9 cellular contexts compared by ENCODE assay signal in the genomic region with DNA sequence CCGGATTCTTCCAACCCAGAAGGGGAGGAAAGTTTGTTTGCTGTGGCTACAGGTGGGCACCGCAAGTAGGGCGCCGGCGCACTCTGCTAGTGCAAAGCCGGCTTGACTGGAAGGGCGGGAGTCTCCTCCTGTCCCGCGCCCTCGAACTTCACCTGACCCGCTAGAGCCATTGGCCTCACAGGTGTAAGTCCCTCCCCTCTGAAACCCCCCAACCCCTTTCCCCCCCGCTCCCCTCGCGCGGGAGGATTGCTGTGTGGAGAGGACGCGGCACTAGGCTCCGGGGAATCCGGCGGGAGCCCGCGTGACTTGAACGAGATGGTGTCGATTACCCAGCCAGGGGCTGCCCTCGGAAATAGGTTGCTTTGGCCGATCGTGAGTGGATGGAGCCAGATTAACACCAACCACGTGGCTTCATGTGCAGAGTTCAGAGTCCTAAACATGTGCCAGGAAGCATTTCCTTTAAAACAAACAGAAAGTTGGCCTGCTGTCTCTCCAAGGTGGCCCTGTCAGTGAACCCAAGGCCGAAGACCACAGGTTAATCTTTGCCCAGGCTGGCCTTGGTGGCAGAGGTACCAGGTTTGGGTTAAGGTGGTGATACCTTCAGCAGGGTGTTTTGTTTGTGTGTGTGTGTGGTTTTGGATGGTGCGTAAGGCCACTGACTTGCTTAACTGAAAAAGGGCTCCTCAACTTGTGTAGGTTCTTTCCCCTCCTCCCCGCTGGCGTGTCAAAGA. TPM values are rescaled to one million over a fixed set of nuclear protein-coding genes. Genes with fewer than 3 reads are reported as not detected.
DNase-seq lines count a peak whose midpoint lies in the region; ATAC-seq, FAIRE-seq and TF ChIP-seq lines count a peak whose summit lies in the region.
"Had no signal": no experiment of that assay in that cellular context is flagged by ENCODE, and none has a peak within 500 bp of the region (broad histone marks: within the 10 kb centered on the region; RNA-seq: fewer than 3 reads in every experiment).

No MANE protein-coding gene starts in this region.

- H3K27me3 Mint-ChIP-seq in activated CD4-positive, alpha-beta T cell treated with anti-CD3 and anti-CD28 coated beads, Interleukin-2, amount 10 ng/mL, durations not matched to agents 24 days and 14 days: peaks cover 3% of the 10 kb centered on the region
- H3K27me3 Mint-ChIP-seq in neural progenitor cell (ENCODE audit: insufficient read depth, low read depth): peaks cover 9% of the 10 kb centered on the region

- peaks cover 18% of the 10 kb centered on the region for H3K36me3 Mint-ChIP-seq in activated CD4-positive, alpha-beta T cell treated with anti-CD3 and anti-CD28 coated beads, Interleukin-2, amount 10 ng/mL, durations not matched to agents 24 days and 14 days (ENCODE audit: low read depth)
- H3K36me3 Mint-ChIP-seq in neural progenitor cell: no peaks in the 10 kb centered on the region

- H3K27ac ChIP-seq in H1 (ENCODE audit: low read depth, low read length): no peak overlapping the region
- H3K27ac ChIP-seq in neural progenitor cell: no peak overlapping the region
- H3K27ac ChIP-seq in suprapubic skin: peak overlapping the region; percentile 84

- no peaks in the 10 kb centered on the region for H3K9me3 Mint-ChIP-seq in activated CD4-positive, alpha-beta T cell treated with anti-CD3 and anti-CD28 coated beads, Interleukin-2, amount 10 ng/mL, durations not matched to agents 24 days and 14 days
- no peaks in the 10 kb centered on the region for H3K9me3 Mint-ChIP-seq in neural progenitor cell

- H4K20me1 ChIP-seq in H1 (replicated peaks in 1 of 2; ENCODE audit: control insufficient read depth in 1 of 2, insufficient read depth in 2 of 2, low read length in 2 of 2) (no peaks in the 10 kb centered on the region), neural progenitor cell (ENCODE audit: low read depth) (peaks cover 8% of the 10 kb centered on the region)

- no peak overlapping the region for H3K14ac ChIP-seq in H1 (ENCODE audit: insufficient read length)

- H3K79me2 ChIP-seq in H1 (ENCODE audit: control insufficient read depth in 1 of 2, insufficient read depth in 2 of 2, low read length in 2 of 2): peaks cover 14 to 48% of the 10 kb centered on the region in 2 experiments
- peaks cover 3% of the 10 kb centered on the region for H3K79me2 ChIP-seq in neural progenitor cell (ENCODE audit: low read depth)

- intact Hi-C loops in activated CD4-positive, alpha-beta T cell treated with anti-CD3 and anti-CD28 coated beads, Interleukin-2, amount 10 ng/mL, durations not matched to agents 24 days and 14 days (cut with micrococcal nuclease): loop anchor here (1.0 to 10.0 kb wide), 13 partner anchors 69 to 1827 kb away; partner anchors contain the start of genes GFM2, NSA2 and POC5

- H2BK120ac ChIP-seq in H1 (replicated peaks; ENCODE audit: low read depth, low read length): no peak overlapping the region

- peak overlapping the region; percentile 98 for H3K27ac Mint-ChIP-seq in activated CD4-positive, alpha-beta T cell treated with anti-CD3 and anti-CD28 coated beads, Interleukin-2, amount 10 ng/mL, durations not matched to agents 24 days and 14 days
- H3K27ac Mint-ChIP-seq in neural progenitor cell: no peak overlapping the region

- H2AK5ac ChIP-seq in H1 (ENCODE audit: low read depth, low read length): 0 out of 2 replicates have a peak overlapping the region, but pooled peaks have one; percentile 1

- peak overlapping the region; percentile 44; the same call in 1 of the 2 replicates for H2BK20ac ChIP-seq in H1 (ENCODE audit: low read length)

- peak overlapping the region; percentile 6 for H3K18ac ChIP-seq in H1 (ENCODE audit: extremely low read depth, low read length)

- peaks cover 3% of the 10 kb centered on the region; the same call in 1 of the 2 replicates for H3K79me1 ChIP-seq in H1 (ENCODE audit: low read depth, low read length)

- H2BK5ac ChIP-seq in H1 (ENCODE audit: low read depth, low read length): peak overlapping the region; percentile 68; the same call in 1 of the 2 replicates

- peaks cover 9% of the 10 kb centered on the region; the same call in 1 of the 2 replicates for H3K23me2 ChIP-seq in H1 (ENCODE audit: low read depth, low read length)

- H4K91ac ChIP-seq in H1 (replicated peaks; ENCODE audit: insufficient read length, low read length): peak overlapping the region; percentile 20

- H3K23ac ChIP-seq in H1 (ENCODE audit: insufficient read length): no peak overlapping the region

- no peak overlapping the region for H4K5ac ChIP-seq in H1 (ENCODE audit: insufficient read length, low read depth, low read length)

- no peak overlapping the region for H3K56ac ChIP-seq in H1 (replicated peaks; ENCODE audit: insufficient read length, low read depth, low read length)

- DNase-seq in activated CD4-positive, alpha-beta T cell treated with anti-CD3 and anti-CD28 coated beads, Interleukin-2, amount 10 ng/mL, durations not matched to agents 24 days and 14 days: peak; percentile 91
- DNase-seq in H1 (ENCODE audit: low read depth in 1 of 2, low spot score in 2 of 2): peak; percentile 55 to 73
- DNase-seq in neural progenitor cell (ENCODE audit: low spot score): peak; percentile 79
- no peak for DNase-seq in suprapubic skin (ENCODE audit: low spot score in 2 of 2)
- DNase-seq in NCI-H1694 treated with DMSO at 0.1 percent for 48 hours (lab: John Stamatoyannopoulos, UW): no peak
- no peak for DNase-seq in NCI-H187 (lab: John Stamatoyannopoulos, UW)

- peak overlapping the region; percentile 93 for H2BK12ac ChIP-seq in H1 (ENCODE audit: low read depth, low read length)

- H2AFZ ChIP-seq in H1 (ENCODE audit: low read length) (no peak overlapping the region; the same call in 1 of the 2 replicates), neural progenitor cell (replicated peaks) (peak overlapping the region; percentile 88)

- no peak for FAIRE-seq in H1 (lab: Jason Lieb, UNC)
- FAIRE-seq: colon had no signal

- peaks cover 0 to 2% (median under 1%) of the 10 kb centered on the region in 4 experiments; a peak in 2 of 8 replicates for H3K36me3 ChIP-seq in H1 (ENCODE audit: control insufficient read depth in 2 of 4, insufficient read depth in 4 of 4, low read length in 3 of 4)
- H3K36me3 ChIP-seq in neural progenitor cell: no peaks in the 10 kb centered on the region
- no peaks in the 10 kb centered on the region for H3K36me3 ChIP-seq in suprapubic skin

- H3K4me3 ChIP-seq in H1 (ENCODE audit: extremely low read depth in 1 of 4, insufficient read depth in 2 of 4, low read depth in 3 of 4, low read length in 4 of 4) (peak overlapping the region; percentile 49 to 83 (median 67)), neural progenitor cell (peak overlapping the region; percentile 74), suprapubic skin (peak overlapping the region; percentile 70)

- TF ChIP-seq RAD21 in H1 (IDR thresholded peaks at IDR 0.05 in 1 of 2, conservative IDR thresholded peaks at IDR 0.05 in 1 of 2; ENCODE audit: low read depth in 2 of 2, low read length in 2 of 2): no peak; a peak in 2 of 4 replicates

- H3F3A ChIP-seq in neural progenitor cell (ENCODE audit: low read depth): peaks cover 11% of the 10 kb centered on the region

- H3K4me2 ChIP-seq in H1 (ENCODE audit: insufficient read depth in 1 of 2, low read depth in 2 of 2, low read length in 2 of 2) (peak overlapping the region; percentile 63 to 74), neural progenitor cell (peak overlapping the region; percentile 90)

- H3K4me1 ChIP-seq in H1 (replicated peaks in 1 of 4; ENCODE audit: control insufficient read depth in 3 of 4, insufficient read depth in 4 of 4, low read length in 3 of 4) (peaks cover 4 to 12% (median 7%) of the 10 kb centered on the region in 4 experiments; a peak in 5 of 7 replicates), neural progenitor cell (peaks cover 10% of the 10 kb centered on the region), suprapubic skin (peaks cover 20% of the 10 kb centered on the region)

- H3K9me3 ChIP-seq in H1 (ENCODE audit: insufficient read depth in 2 of 2, low read depth in 1 of 2, low read length in 1 of 2): no peaks in the 10 kb centered on the region
- H3K9me3 ChIP-seq in neural progenitor cell (ENCODE audit: low read depth): no peaks in the 10 kb centered on the region
- no peaks in the 10 kb centered on the region for H3K9me3 ChIP-seq in suprapubic skin

- TF ChIP-seq POLR2A in H1 (IDR thresholded peaks at IDR 0.05; ENCODE audit: control extremely low read depth in 1 of 2, low read depth in 2 of 2, low read length in 2 of 2) (no peak), suprapubic skin (IDR thresholded peaks at IDR 0.05) (no peak)

- POLR2A ChIA-PET in H1 (lab: Charles Lee; ENCODE audit: partially characterized antibody): interaction anchor here (0.6 to 2.2 kb wide), 18 partner anchors 10 to 237 kb away, joined by 3 to 10 read pairs (median 4); no protein-coding TSS in a partner anchor

- 24% methylated on average over 22 of the region's 32 CpGs; no CpG with 5 or more reads in 1 of the 2 experiments for WGBS in H1 (ENCODE audit: extremely low coverage in 1 of 2, insufficient coverage in 1 of 2, insufficient read length in 1 of 2, insufficient replicate concordance in 2 of 2, low coverage in 1 of 2, low lambda C conversion rate in 2 of 2, missing lambda C conversion rate in 1 of 2), 2 experiments
- 19% methylated on average over 15 of the region's 32 CpGs for WGBS in suprapubic skin

- H3K27me3 ChIP-seq in H1 (replicated peaks in 1 of 4; ENCODE audit: control insufficient read depth in 3 of 4, extremely low read depth in 1 of 4, insufficient read depth in 3 of 4, low read length in 3 of 4) (no peaks in the 10 kb centered on the region; a peak in 1 of 7 replicates), neural progenitor cell (peaks cover 24% of the 10 kb centered on the region), suprapubic skin (peaks cover 4% of the 10 kb centered on the region)

- H3K9ac ChIP-seq in H1 (replicated peaks in 1 of 4; ENCODE audit: extremely low read depth in 1 of 4, low read depth in 3 of 4, low read length in 3 of 4) (peak overlapping the region in 3 of 4 experiments; percentile 14 to 29 (median 14); a peak in 3 of 7 replicates), neural progenitor cell (no peak overlapping the region)

- H3K4ac ChIP-seq in H1 (replicated peaks; ENCODE audit: insufficient read length, low read depth, low read length): peak overlapping the region; percentile 44

- TF ChIP-seq EP300 in H1 (IDR thresholded peaks at IDR 0.05; ENCODE audit: borderline replicate concordance in 1 of 2, low read depth in 2 of 2, low read length in 2 of 2) (no peak), suprapubic skin (IDR thresholded peaks at IDR 0.05) (no peak)

- H4K8ac ChIP-seq in H1 (ENCODE audit: extremely low read depth, insufficient read depth, low read length): peak overlapping the region; percentile 41; the same call in 1 of the 2 replicates

- peaks cover 55% of the 10 kb centered on the region for H3K4me1 Mint-ChIP-seq in activated CD4-positive, alpha-beta T cell treated with anti-CD3 and anti-CD28 coated beads, Interleukin-2, amount 10 ng/mL, durations not matched to agents 24 days and 14 days
- H3K4me1 Mint-ChIP-seq in neural progenitor cell: peaks cover 28% of the 10 kb centered on the region

- peak overlapping the region; percentile 95 for H3K4me3 Mint-ChIP-seq in activated CD4-positive, alpha-beta T cell treated with anti-CD3 and anti-CD28 coated beads, Interleukin-2, amount 10 ng/mL, durations not matched to agents 24 days and 14 days
- peak overlapping the region; percentile 85 for H3K4me3 Mint-ChIP-seq in neural progenitor cell

- peak overlapping the region; percentile 37; the same call in 1 of the 2 replicates for H2BK15ac ChIP-seq in H1 (ENCODE audit: low read length)

- TF ChIP-seq CTCF in H1 (IDR thresholded peaks at IDR 0.05; ENCODE audit: control extremely low read depth in 1 of 3, insufficient read depth in 1 of 3, low read depth in 1 of 3, low read length in 3 of 3): no peak
- TF ChIP-seq CTCF in neural progenitor cell (IDR thresholded peaks at IDR 0.05): no peak
- TF ChIP-seq CTCF in suprapubic skin (IDR thresholded peaks at IDR 0.05): no peak

- CTCF ChIA-PET in H1 (lab: Charles Lee; ENCODE audit: partially characterized antibody): interaction anchor here (0.6 to 4.1 kb wide), 47 partner anchors 8 to 371 kb away, joined by 3 to 33 read pairs (median 4); no protein-coding TSS in a partner anchor

- ATAC-seq in GM18907 (IDR thresholded peaks at IDR 0.05; ENCODE audit: unreplicated experiment) (peak; percentile 34), HG03457 (IDR thresholded peaks at IDR 0.05; ENCODE audit: unreplicated experiment) (peak; percentile 23)

RNA-seq across cellular contexts. Expression of gene IQGAP2, which starts 1.0 kb away (rescaled TPM):
- total RNA-seq in activated CD4-positive, alpha-beta T cell treated with anti-CD3 and anti-CD28 coated beads, Interleukin-2, amount 10 ng/mL, durations not matched to agents 24 days and 14 days: 37.3 and 39.3 TPM in 2 replicates
- total RNA-seq in H1 (2021; fragmentation: NEBNext Ultra II Directional; extraction: Animal tissue kit (Norgen Biotek cat#: 25700)): 57.7 and 66.0 TPM in 2 replicates
- 11.6 and 19.7 TPM in 2 replicates for polyA plus RNA-seq in H1 (2011; rRNA removed)
- polyA plus RNA-seq in H1 (2011; cell fraction: cytosol; rRNA removed): 26.3 TPM
- polyA plus RNA-seq in H1 (2011; cell fraction: nucleus; rRNA removed): 37.1 TPM
- polyA plus RNA-seq in H1 (2012, experiment 1 of 2): 41.4 to 77.2 TPM (median 44.6 TPM) in 4 replicates
- 3.8 TPM for polyA plus RNA-seq in H1 (2012, experiment 2 of 2)
- 125 TPM for polyA plus RNA-seq in H1 (2013, experiment 1 of 2)
- 128 TPM for polyA plus RNA-seq in H1 (2013, experiment 2 of 2)
- 42.2 and 91.4 TPM in 2 replicates for polyA minus RNA-seq in H1 (2011; rRNA and poly(A)+ RNA removed)
- 35.8 TPM for polyA minus RNA-seq in H1 (2011; cell fraction: cytosol; rRNA and poly(A)+ RNA removed)
- polyA minus RNA-seq in H1 (2011; cell fraction: nucleus; rRNA and poly(A)+ RNA removed): 40.6 TPM
- total RNA-seq in neural progenitor cell (ENCODE audit: low replicate concordance) (20.9 and 37.7 TPM in 2 replicates), suprapubic skin (10 to 100 TPM; 10.1 to 49.0 (median 12.8) TPM)

Comparison
In these comparisons a context has a peak if more than half of its experiments do, and no peak if none do; other contexts are left out.
1. DNase-seq: peak in activated CD4-positive, alpha-beta T cell treated with anti-CD3 and anti-CD28 coated beads, Interleukin-2, amount 10 ng/mL, durations not matched to agents 24 days and 14 days (single experiment), H1 (2 of 2) and neural progenitor cell (single experiment); none in suprapubic skin (0 of 2), NCI-H1694 treated with DMSO at 0.1 percent for 48 hours (single experiment) and NCI-H187 (0 of 2).
2. Peak in every context shown above with its lines, with median percentiles within 50 percentile points of each other: H3K4me3 ChIP-seq.